Comparison of ENCODE assay signal across 1 cellular context in the genomic region with DNA sequence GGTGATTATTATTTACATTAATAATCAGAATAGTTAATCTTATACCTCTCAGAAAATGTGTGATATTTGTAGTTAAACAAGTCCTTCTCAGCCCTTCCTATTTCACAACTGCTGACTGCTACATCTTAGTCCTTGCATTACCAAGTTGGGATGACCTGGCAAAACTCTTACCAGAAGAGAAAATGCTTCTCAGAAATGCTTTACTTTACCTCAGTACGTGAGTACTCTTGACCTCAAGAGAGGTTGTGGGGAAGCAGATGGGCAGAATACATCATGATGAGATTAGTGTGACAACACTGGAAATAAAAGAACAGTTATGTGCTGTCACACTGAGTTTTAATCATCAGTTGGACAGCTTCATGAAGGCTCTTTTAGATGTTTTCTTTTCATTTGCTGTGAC.
TF ChIP-seq lines count a peak whose summit lies in the region.

No MANE protein-coding gene starts in this region.

TF ChIP-seq in HepG2, 621 proteins besides CTCF, POLR2A, EP300 and RAD21:
- TF ChIP-seq, protein P1, sequence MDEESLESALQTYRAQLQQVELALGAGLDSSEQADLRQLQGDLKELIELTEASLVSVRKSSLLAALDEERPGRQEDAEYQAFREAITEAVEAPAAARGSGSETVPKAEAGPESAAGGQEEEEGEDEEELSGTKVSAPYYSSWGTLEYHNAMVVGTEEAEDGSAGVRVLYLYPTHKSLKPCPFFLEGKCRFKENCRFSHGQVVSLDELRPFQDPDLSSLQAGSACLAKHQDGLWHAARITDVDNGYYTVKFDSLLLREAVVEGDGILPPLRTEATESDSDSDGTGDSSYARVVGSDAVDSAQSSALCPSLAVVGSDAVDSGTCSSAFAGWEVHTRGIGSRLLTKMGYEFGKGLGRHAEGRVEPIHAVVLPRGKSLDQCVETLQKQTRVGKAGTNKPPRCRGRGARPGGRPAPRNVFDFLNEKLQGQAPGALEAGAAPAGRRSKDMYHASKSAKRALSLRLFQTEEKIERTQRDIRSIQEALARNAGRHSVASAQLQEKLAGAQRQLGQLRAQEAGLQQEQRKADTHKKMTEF (CRISPR knock-in tag; IDR thresholded peaks at IDR 0.05) = no peak
- TF ChIP-seq IRX3 (CRISPR knock-in tag; IDR thresholded peaks at IDR 0.05; ENCODE audit: borderline replicate concordance, low read depth) = no peak
- TF ChIP-seq, protein P2, sequence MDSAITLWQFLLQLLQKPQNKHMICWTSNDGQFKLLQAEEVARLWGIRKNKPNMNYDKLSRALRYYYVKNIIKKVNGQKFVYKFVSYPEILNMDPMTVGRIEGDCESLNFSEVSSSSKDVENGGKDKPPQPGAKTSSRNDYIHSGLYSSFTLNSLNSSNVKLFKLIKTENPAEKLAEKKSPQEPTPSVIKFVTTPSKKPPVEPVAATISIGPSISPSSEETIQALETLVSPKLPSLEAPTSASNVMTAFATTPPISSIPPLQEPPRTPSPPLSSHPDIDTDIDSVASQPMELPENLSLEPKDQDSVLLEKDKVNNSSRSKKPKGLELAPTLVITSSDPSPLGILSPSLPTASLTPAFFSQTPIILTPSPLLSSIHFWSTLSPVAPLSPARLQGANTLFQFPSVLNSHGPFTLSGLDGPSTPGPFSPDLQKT (CRISPR knock-in tag; IDR thresholded peaks at IDR 0.05; ENCODE audit: borderline replicate concordance) = no peak
- no peak for TF ChIP-seq NFE2L2 (IDR thresholded peaks at IDR 0.05; ENCODE audit: low read length)
- no peak for TF ChIP-seq HMGA1 (CRISPR knock-in tag; conservative IDR thresholded peaks at IDR 0.05)
- TF ChIP-seq SMAD9 (CRISPR knock-in tag; IDR thresholded peaks at IDR 0.05) = no peak
- TF ChIP-seq, protein P3, sequence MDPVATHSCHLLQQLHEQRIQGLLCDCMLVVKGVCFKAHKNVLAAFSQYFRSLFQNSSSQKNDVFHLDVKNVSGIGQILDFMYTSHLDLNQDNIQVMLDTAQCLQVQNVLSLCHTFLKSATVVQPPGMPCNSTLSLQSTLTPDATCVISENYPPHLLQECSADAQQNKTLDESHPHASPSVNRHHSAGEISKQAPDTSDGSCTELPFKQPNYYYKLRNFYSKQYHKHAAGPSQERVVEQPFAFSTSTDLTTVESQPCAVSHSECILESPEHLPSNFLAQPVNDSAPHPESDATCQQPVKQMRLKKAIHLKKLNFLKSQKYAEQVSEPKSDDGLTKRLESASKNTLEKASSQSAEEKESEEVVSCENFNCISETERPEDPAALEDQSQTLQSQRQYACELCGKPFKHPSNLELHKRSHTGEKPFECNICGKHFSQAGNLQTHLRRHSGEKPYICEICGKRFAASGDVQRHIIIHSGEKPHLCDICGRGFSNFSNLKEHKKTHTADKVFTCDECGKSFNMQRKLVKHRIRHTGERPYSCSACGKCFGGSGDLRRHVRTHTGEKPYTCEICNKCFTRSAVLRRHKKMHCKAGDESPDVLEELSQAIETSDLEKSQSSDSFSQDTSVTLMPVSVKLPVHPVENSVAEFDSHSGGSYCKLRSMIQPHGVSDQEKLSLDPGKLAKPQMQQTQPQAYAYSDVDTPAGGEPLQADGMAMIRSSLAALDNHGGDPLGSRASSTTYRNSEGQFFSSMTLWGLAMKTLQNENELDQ (CRISPR knock-in tag; IDR thresholded peaks at IDR 0.05; ENCODE audit: borderline replicate concordance) = no peak
